ENCODE assay signal across 34 cellular contexts in genomic region chrX:63743596-63743995, GRCh38. TPM values are rescaled to one million over a fixed set of nuclear protein-coding genes. Genes with fewer than 3 reads are reported as not detected.
DNase-seq lines count a peak whose midpoint lies in the region; ATAC-seq, FAIRE-seq and TF ChIP-seq lines count a peak whose summit lies in the region.
"Had no signal": no experiment of that assay in that cellular context is flagged by ENCODE, and none has a peak within 500 bp of the region (broad histone marks: within the 10 kb centered on the region; RNA-seq: fewer than 3 reads in every experiment).

No MANE protein-coding gene starts in this region.

- DNase-seq in A549 (ENCODE audit: low read depth in 1 of 2, low spot score in 1 of 2) (no peak), NB4 (ENCODE audit: low read depth) (peak; percentile 6), foreskin melanocyte (no peak), left lung (no peak), upper lobe of left lung (no peak)
- DNase-seq in activated T-helper 1 cell treated with anti-CD3 and anti-CD28 coated beads, Interleukin-12 subunit alpha, Interleukin-12 subunit beta, Interleukin-2, Interleukin-4 antibody, amounts not matched to agents 30 ng/mL and 10 ng/mL and 1 ng/mL, durations not matched to agents 14 hours and 24 hours and 36 hours (ENCODE audit: low spot score), result no peak
- DNase-seq: activated CD4-positive, alpha-beta T cell treated with anti-CD3 and anti-CD28 coated beads for 4 hours; activated gamma-delta T cell; activated T-cell treated with anti-CD3 and anti-CD28 coated beads, Interleukin-2, amount 50 U/mL, for 24 hours; Caco-2; DMS53; endodermal cell; H9; islet precursor cell; KG1; left ventricle myocardium inferior; MM.1S; NCI-H146; NCI-H2107; NCI-H446; NCI-H748 treated with DMSO at 0.1 percent for 48 hours; PC-3; right lobe of liver; stimulated activated CD4-positive, alpha-beta T cell treated with anti-CD3 and anti-CD28 coated beads, Interleukin-12 subunit alpha, Interleukin-12 subunit beta, amount 100 ng/mL, for 4 hours; stimulated activated CD4-positive, alpha-beta T cell treated with anti-CD3 and anti-CD28 coated beads, Interleukin-2, amount 100 ng/mL, for 48 hours; stimulated activated naive CD8-positive, alpha-beta T cell treated with anti-CD3 and anti-CD28 coated beads, Interleukin-15, amount 100 ng/mL, for 72 hours; tibial artery had no signal

- H3K4me1 ChIP-seq in A549, result no peaks in the 10 kb centered on the region
- H3K4me1 ChIP-seq in BLaER1 treated with 17β-estradiol and CSF1 and Interleukin-3, amounts not matched to agents 10 nM and 100 nM, result peaks cover 19 to 48% (median 40%) of the 10 kb centered on the region in 10 experiments
- no peaks in the 10 kb centered on the region for H3K4me1 ChIP-seq in left lung
- peaks cover 0 to 4% (median 1%) of the 10 kb centered on the region in 4 donors for H3K4me1 ChIP-seq in upper lobe of left lung
- H3K4me1 ChIP-seq: Caco-2, right lobe of liver had no signal

- no peak for TF ChIP-seq POLR2A in A549 (IDR thresholded peaks at IDR 0.05; ENCODE audit: low read length)
- TF ChIP-seq POLR2A in NB4 (IDR thresholded peaks at IDR 0.05; ENCODE audit: extremely low read depth, insufficient read length), result no peak
- no peak for TF ChIP-seq POLR2A in upper lobe of left lung (IDR thresholded peaks at IDR 0.05)

- CTCF ChIA-PET in A549 (lab: Yijun Ruan, JAX), result no interaction called here

- no peak for TF ChIP-seq RAD21 in A549 (conservative IDR thresholded peaks at IDR 0.05 in 1 of 2, IDR thresholded peaks at IDR 0.05 in 1 of 2)

- peaks cover 0 to 4% (median 0%) of the 10 kb centered on the region in 11 experiments; a peak in 1 of 22 replicates for H4K20me1 ChIP-seq in BLaER1 treated with 17β-estradiol and CSF1 and Interleukin-3, amounts not matched to agents 10 nM and 100 nM

- H3K27ac ChIP-seq in A549 (no peak overlapping the region), left lung (no peak overlapping the region), upper lobe of left lung (no peak overlapping the region)
- H3K27ac ChIP-seq in BLaER1 treated with 17β-estradiol and CSF1 and Interleukin-3, amounts not matched to agents 10 nM and 100 nM, result no peak overlapping the region
- H3K27ac ChIP-seq: C4-2B, left ventricle myocardium inferior, neutrophil, right lobe of liver, SK-N-MC, tibial artery, VCaP had no signal

- peak overlapping the region; percentile 37 for H3K4me3 Mint-ChIP-seq in activated T-helper 1 cell treated with anti-CD3 and anti-CD28 coated beads, Interleukin-12 subunit alpha, Interleukin-12 subunit beta, Interleukin-2, Interleukin-4 antibody, amounts not matched to agents 30 ng/mL and 10 ng/mL and 1 ng/mL, durations not matched to agents 14 hours and 24 hours and 36 hours
- H3K4me3 Mint-ChIP-seq: activated T-cell treated with anti-CD3 and anti-CD28 coated beads, Interleukin-2, amount 50 U/mL, for 24 hours; dendritic cell treated with granulocyte-macrophage colony-stimulating factor and Interleukin-4, amounts not matched to agents 40 ng/mL and 50 ng/mL, for 4 days; endodermal cell; H9; stimulated activated naive CD8-positive, alpha-beta T cell treated with anti-CD3 and anti-CD28 coated beads, Interleukin-15, amount 100 ng/mL, for 72 hours; T-helper 1 cell treated with Interleukin-12 subunit alpha and Interleukin-12 subunit beta and Interleukin-4 antibody, amounts not matched to agents 30 μg/mL and 1 μg/mL, for 36 hours had no signal

- no peak for ATAC-seq in A549
- ATAC-seq in left lung, result no peak
- no peak for ATAC-seq in upper lobe of left lung (ENCODE audit: low FRiP score in 2 of 2)
- ATAC-seq: PC-3; right lobe of liver; stimulated activated naive CD8-positive, alpha-beta T cell treated with anti-CD3 and anti-CD28 coated beads, Interleukin-15, amount 100 ng/mL, for 72 hours had no signal

- no peaks in the 10 kb centered on the region for H3K36me3 ChIP-seq in BLaER1 treated with 17β-estradiol and CSF1 and Interleukin-3, amounts not matched to agents 10 nM and 100 nM
- H3K36me3 ChIP-seq in left lung (no peaks in the 10 kb centered on the region), upper lobe of left lung (no peaks in the 10 kb centered on the region)
- H3K36me3 ChIP-seq: left ventricle myocardium inferior, neutrophil, right lobe of liver, tibial artery had no signal

- peak; percentile 7 for FAIRE-seq in A549 (lab: Jason Lieb, UNC)

- H3K27me3 ChIP-seq in BLaER1 treated with 17β-estradiol and CSF1 and Interleukin-3, amounts not matched to agents 10 nM and 100 nM, result peaks cover 0 to 15% (median 0%) of the 10 kb centered on the region in 11 experiments; a peak in 5 of 22 replicates
- H3K27me3 ChIP-seq in left lung (no peaks in the 10 kb centered on the region), upper lobe of left lung (no peaks in the 10 kb centered on the region)
- H3K27me3 ChIP-seq: neutrophil, right lobe of liver, tibial artery had no signal

- H3K36me3 Mint-ChIP-seq in activated T-helper 1 cell treated with anti-CD3 and anti-CD28 coated beads, Interleukin-12 subunit alpha, Interleukin-12 subunit beta, Interleukin-2, Interleukin-4 antibody, amounts not matched to agents 30 ng/mL and 10 ng/mL and 1 ng/mL, durations not matched to agents 14 hours and 24 hours and 36 hours (ENCODE audit: low read depth), result peaks cover 7% of the 10 kb centered on the region

- H3K4me3 ChIP-seq in A549 (no peak overlapping the region), NB4 (ENCODE audit: low read depth, low read length) (no peak overlapping the region), left lung (no peak overlapping the region), upper lobe of left lung (no peak overlapping the region)
- H3K4me3 ChIP-seq in BLaER1 treated with 17β-estradiol and CSF1 and Interleukin-3, amounts not matched to agents 10 nM and 100 nM, result no peak overlapping the region
- H3K4me3 ChIP-seq: left ventricle myocardium inferior, right lobe of liver, SK-N-MC, tibial artery had no signal

- H3K9me3 ChIP-seq in A549 (no peaks in the 10 kb centered on the region), left lung (no peaks in the 10 kb centered on the region), upper lobe of left lung (no peaks in the 10 kb centered on the region)
- no peaks in the 10 kb centered on the region for H3K9me3 ChIP-seq in BLaER1 treated with 17β-estradiol and CSF1 and Interleukin-3, amounts not matched to agents 10 nM and 100 nM (replicated peaks in 1 of 11)
- H3K9me3 ChIP-seq: Caco-2, left ventricle myocardium inferior, neutrophil, right lobe of liver, tibial artery had no signal

- no peaks in the 10 kb centered on the region for H3K27me3 Mint-ChIP-seq in activated T-helper 1 cell treated with anti-CD3 and anti-CD28 coated beads, Interleukin-12 subunit alpha, Interleukin-12 subunit beta, Interleukin-2, Interleukin-4 antibody, amounts not matched to agents 30 ng/mL and 10 ng/mL and 1 ng/mL, durations not matched to agents 14 hours and 24 hours and 36 hours (ENCODE audit: insufficient read depth)
- H3K27me3 Mint-ChIP-seq: dendritic cell treated with granulocyte-macrophage colony-stimulating factor and Interleukin-4, amounts not matched to agents 40 ng/mL and 50 ng/mL, for 4 days; stimulated activated naive CD8-positive, alpha-beta T cell treated with anti-CD3 and anti-CD28 coated beads, Interleukin-15, amount 100 ng/mL, for 72 hours had no signal

- no peak for TF ChIP-seq EP300 in A549 (IDR thresholded peaks at IDR 0.05)
- TF ChIP-seq EP300 in upper lobe of left lung (IDR thresholded peaks at IDR 0.05), result no peak

- H3K27ac Mint-ChIP-seq in activated T-helper 1 cell treated with anti-CD3 and anti-CD28 coated beads, Interleukin-12 subunit alpha, Interleukin-12 subunit beta, Interleukin-2, Interleukin-4 antibody, amounts not matched to agents 30 ng/mL and 10 ng/mL and 1 ng/mL, durations not matched to agents 14 hours and 24 hours and 36 hours, result no peak overlapping the region
- H3K27ac Mint-ChIP-seq: activated T-cell treated with anti-CD3 and anti-CD28 coated beads, Interleukin-2, amount 50 U/mL, for 24 hours; dendritic cell treated with granulocyte-macrophage colony-stimulating factor and Interleukin-4, amounts not matched to agents 40 ng/mL and 50 ng/mL, for 4 days; endodermal cell; H9 had no signal

- intact Hi-C loops in activated T-helper 1 cell treated with anti-CD3 and anti-CD28 coated beads, Interleukin-12 subunit alpha, Interleukin-12 subunit beta, Interleukin-2, Interleukin-4 antibody, amounts not matched to agents 30 ng/mL and 10 ng/mL and 1 ng/mL, durations not matched to agents 14 hours and 24 hours and 36 hours (cut with micrococcal nuclease), result no loop called here
- intact Hi-C loops in left lung (cut with DNase I), result no loop called here

- WGBS in A549 (ENCODE audit: missing lambda C conversion rate), result 84% methylated on average over 2 of the region's 2 CpGs
- WGBS in upper lobe of left lung, 2 donors, result 62 to 85% methylated on average over 2 of the region's 2 CpGs

- peaks cover 2% of the 10 kb centered on the region for H3K9me3 Mint-ChIP-seq in activated T-helper 1 cell treated with anti-CD3 and anti-CD28 coated beads, Interleukin-12 subunit alpha, Interleukin-12 subunit beta, Interleukin-2, Interleukin-4 antibody, amounts not matched to agents 30 ng/mL and 10 ng/mL and 1 ng/mL, durations not matched to agents 14 hours and 24 hours and 36 hours
- H3K9me3 Mint-ChIP-seq: activated T-cell treated with anti-CD3 and anti-CD28 coated beads, Interleukin-2, amount 50 U/mL, for 24 hours; dendritic cell treated with granulocyte-macrophage colony-stimulating factor and Interleukin-4, amounts not matched to agents 40 ng/mL and 50 ng/mL, for 4 days; stimulated activated naive CD8-positive, alpha-beta T cell treated with anti-CD3 and anti-CD28 coated beads, Interleukin-15, amount 100 ng/mL, for 72 hours; T-helper 1 cell treated with Interleukin-12 subunit alpha and Interleukin-12 subunit beta and Interleukin-4 antibody, amounts not matched to agents 30 μg/mL and 1 μg/mL, for 36 hours had no signal

- H3K9ac ChIP-seq in BLaER1 treated with 17β-estradiol and CSF1 and Interleukin-3, amounts not matched to agents 10 nM and 100 nM, result no peak overlapping the region

- POLR2A ChIA-PET in A549 (lab: Yijun Ruan, JAX), result no interaction called here

- TF ChIP-seq CTCF in A549 (IDR thresholded peaks at IDR 0.05) (no peak), NB4 (IDR thresholded peaks at IDR 0.05; ENCODE audit: low read depth, low read length) (no peak), left lung (IDR thresholded peaks at IDR 0.05) (no peak), upper lobe of left lung (IDR thresholded peaks at IDR 0.05) (no peak)

- H3K4me2 ChIP-seq in A549, result no peak overlapping the region
- H3K4me2 ChIP-seq in BLaER1 treated with 17β-estradiol and CSF1 and Interleukin-3, amounts not matched to agents 10 nM and 100 nM, result peak overlapping the region in 9 of 11 experiments; percentile 8 to 50 (median 18); a peak in 7 of 22 replicates

- H3K4me1 Mint-ChIP-seq in activated T-helper 1 cell treated with anti-CD3 and anti-CD28 coated beads, Interleukin-12 subunit alpha, Interleukin-12 subunit beta, Interleukin-2, Interleukin-4 antibody, amounts not matched to agents 30 ng/mL and 10 ng/mL and 1 ng/mL, durations not matched to agents 14 hours and 24 hours and 36 hours (ENCODE audit: low read depth), result peaks cover 83% of the 10 kb centered on the region

RNA-seq across cellular contexts. Expression of gene ARHGEF9, which starts 41.4 kb away (rescaled TPM):
- polyA plus RNA-seq in A549 (2011; rRNA removed) (14.5 and 15.4 TPM in 2 replicates), A549 (2017; fragmentation: RNase III; extraction: RNeasy Plus Mini Kit Qiagen cat#74134 plus additional on column Dnase treatment) (5.4 to 7.4 TPM (median 6.8 TPM) in 3 replicates)
- polyA plus RNA-seq in A549 (2012; cell fraction: cytosol; rRNA removed), result 6.3 and 6.5 TPM in 2 replicates
- 9.7 and 12.2 TPM in 2 replicates for polyA plus RNA-seq in A549 (2012; cell fraction: nucleus; rRNA removed)
- 19.9 and 23.3 TPM in 2 replicates for polyA minus RNA-seq in A549 (2011; rRNA and poly(A)+ RNA removed)
- 18.9 and 20.2 TPM in 2 replicates for total RNA-seq in activated T-helper 1 cell treated with anti-CD3 and anti-CD28 coated beads, Interleukin-12 subunit alpha, Interleukin-12 subunit beta, Interleukin-2, Interleukin-4 antibody, amounts not matched to agents 30 ng/mL and 10 ng/mL and 1 ng/mL, durations not matched to agents 14 hours and 24 hours and 36 hours
- total RNA-seq in left lung (10 to 100 TPM; 23.9 to 26.8 TPM), upper lobe of left lung (10 to 100 TPM; 11.7 to 43.0 (median 17.9) TPM)
